ENCODE assay signal across 18 cellular contexts in genomic region chr3:94734201-94734600, GRCh38.
DNase-seq lines count a peak whose midpoint lies in the region; ATAC-seq lines count a peak whose summit lies in the region.
"Had no signal": no experiment of that assay in that cellular context is flagged by ENCODE, and none has a peak within 500 bp of the region (broad histone marks: within the 10 kb centered on the region; RNA-seq: fewer than 3 reads in every experiment).

No MANE protein-coding gene starts in this region.

- no peak overlapping the region for H2BK5ac ChIP-seq in neuronal stem cell (ENCODE audit: low read length)

- H2BK15ac ChIP-seq in neuronal stem cell (ENCODE audit: low read length), result no peak overlapping the region

- H3K27me3 ChIP-seq in SJCRH30 (no peaks in the 10 kb centered on the region), neuronal stem cell (ENCODE audit: control insufficient read depth in 3 of 3, insufficient read depth in 3 of 3, low read depth in 1 of 3, low read length in 3 of 3) (peaks cover 0 to 39% (median 0%) of the 10 kb centered on the region in 3 experiments)
- H3K27me3 ChIP-seq: BLaER1 had no signal

- no peaks in the 10 kb centered on the region for H3K79me1 ChIP-seq in neuronal stem cell (ENCODE audit: low read depth, low read length)

- no peak for ATAC-seq in GM19455 (IDR thresholded peaks at IDR 0.05; ENCODE audit: unreplicated experiment)
- ATAC-seq: CD8-positive, alpha-beta T cell had no signal

- H3K4me3 ChIP-seq in SJCRH30 (no peak overlapping the region), neuronal stem cell (ENCODE audit: low read length in 2 of 2) (no peak overlapping the region)
- H3K4me3 ChIP-seq: BLaER1, HAP-1 had no signal

- DNase-seq in NCI-H524 treated with DMSO at 0.1 percent for 48 hours (lab: John Stamatoyannopoulos, UW), result peak; percentile 97
- peak in 1 of 2 experiments; percentile 82 for DNase-seq in SJCRH30
- peak; percentile 66 for DNase-seq in neuronal stem cell (ENCODE audit: low spot score)
- DNase-seq in dedifferentiated amniotic fluid mesenchymal stem cell (ENCODE audit: extremely low spot score), result no peak
- no peak for DNase-seq in stimulated activated naive CD4-positive, alpha-beta T cell (lab: John Stamatoyannopoulos, UW)
- no peak for DNase-seq in COR-L47 (lab: John Stamatoyannopoulos, UW)
- DNase-seq: CD4-positive, CD25-positive, alpha-beta regulatory T cell; CD8-positive, alpha-beta T cell; DMS 273 treated with DMSO at 0.1 percent for 48 hours; DMS79; EL; GF-D8; GOT3; HFFc6 had no signal

- no peak overlapping the region for H3K23ac ChIP-seq in neuronal stem cell (ENCODE audit: low read depth, low read length, poor library complexity)

- H3K36me3 ChIP-seq in SJCRH30, result no peaks in the 10 kb centered on the region
- H3K36me3 ChIP-seq in neuronal stem cell (replicated peaks in 1 of 2; ENCODE audit: control insufficient read depth in 2 of 2, insufficient read depth in 2 of 2, low read length in 2 of 2), result no peaks in the 10 kb centered on the region
- H3K36me3 ChIP-seq: BLaER1, HAP-1 had no signal

- no peak overlapping the region for H4K91ac ChIP-seq in neuronal stem cell (ENCODE audit: low read depth, low read length, poor library complexity)

- H3K4me1 ChIP-seq in SJCRH30 (peaks cover 12% of the 10 kb centered on the region), neuronal stem cell (ENCODE audit: control insufficient read depth in 2 of 2, insufficient read depth in 1 of 2, low read depth in 1 of 2, low read length in 2 of 2) (no peaks in the 10 kb centered on the region)
- H3K4me1 ChIP-seq: BLaER1, HAP-1 had no signal

- H2AK5ac ChIP-seq in neuronal stem cell (ENCODE audit: low read depth, low read length), result no peak overlapping the region

- H2BK120ac ChIP-seq in neuronal stem cell (ENCODE audit: low read depth, low read length), result no peak overlapping the region

- peak overlapping the region; percentile 52 for H3K27ac ChIP-seq in SJCRH30
- no peak overlapping the region for H3K27ac ChIP-seq in neuronal stem cell (replicated peaks; ENCODE audit: low read length)
- H3K27ac ChIP-seq: BLaER1, C4-2B had no signal

- no peak overlapping the region for H3K18ac ChIP-seq in neuronal stem cell (ENCODE audit: low read length)

- WGBS in neuronal stem cell (ENCODE audit: extremely low coverage in 2 of 2, insufficient read length in 2 of 2, insufficient replicate concordance in 1 of 2), 2 donors, result no CpG with 5 or more reads among the region's 2 CpGs

- H2BK12ac ChIP-seq in neuronal stem cell (ENCODE audit: low read length), result no peak overlapping the region

- H3K4ac ChIP-seq in neuronal stem cell (ENCODE audit: low read length), result no peak overlapping the region

- no peak overlapping the region for H4K8ac ChIP-seq in neuronal stem cell (ENCODE audit: low read depth, low read length)

- no peak overlapping the region for H2AFZ ChIP-seq in neuronal stem cell (ENCODE audit: low read length)

- no peak overlapping the region for H3K9ac ChIP-seq in neuronal stem cell (ENCODE audit: low read depth, low read length, poor library complexity)
- H3K9ac ChIP-seq: BLaER1 had no signal

- no peak overlapping the region for H3K4me2 ChIP-seq in neuronal stem cell (ENCODE audit: insufficient read depth, low read length, poor library complexity, severe bottlenecking)
- H3K4me2 ChIP-seq: BLaER1 had no signal

- no peaks in the 10 kb centered on the region for H3K9me3 ChIP-seq in SJCRH30 (replicated peaks)
- H3K9me3 ChIP-seq in neuronal stem cell (replicated peaks in 1 of 2; ENCODE audit: control insufficient read depth in 2 of 2, insufficient read depth in 1 of 2, low read depth in 1 of 2, low read length in 2 of 2), result peaks cover 0 to 2% of the 10 kb centered on the region in 2 donors
- H3K9me3 ChIP-seq: BLaER1, HAP-1 had no signal

- no peak overlapping the region for H3K14ac ChIP-seq in neuronal stem cell (ENCODE audit: low read length)

Comparison
In these comparisons a context has a peak if more than half of its experiments do, and no peak if none do; other contexts are left out.
1. DNase-seq: peak in NCI-H524 treated with DMSO at 0.1 percent for 48 hours (single experiment) and neuronal stem cell (single experiment); none in dedifferentiated amniotic fluid mesenchymal stem cell (single experiment), stimulated activated naive CD4-positive, alpha-beta T cell (0 of 6) and COR-L47 (single experiment).